In genomic region chr2:69741281-69742169, GRCh38 we compare ENCODE assay signal across 1 cellular context.
A peak's percentile ranks its signal among the peaks of the same experiment; 100 is the strongest.
TF ChIP-seq lines count a peak whose summit lies in the region.

Gene ANXA4, plus strand, starts transcription at chr2:69742134. Its CDS starts 39,432 bp downstream, at chr2:69781566.

TF ChIP-seq in WTC11, 78 proteins besides CTCF, POLR2A, EP300 and RAD21 (continued from another document):
- TF ChIP-seq FOXP4 (CRISPR knock-in tag; IDR thresholded peaks at IDR 0.05): 0 out of 2 replicates have a peak, but pooled peaks have one; percentile 23
- 0 out of 2 replicates have a peak, but pooled peaks have one; percentile 50 for TF ChIP-seq FOXP1 (CRISPR knock-in tag; IDR thresholded peaks at IDR 0.05; ENCODE audit: borderline replicate concordance)
- TF ChIP-seq GABPB1 (CRISPR knock-in tag; IDR thresholded peaks at IDR 0.05): peak; percentile 58; the same call in 1 of the 2 replicates
- TF ChIP-seq USF1 (CRISPR knock-in tag; IDR thresholded peaks at IDR 0.05): peak; percentile 68; the same call in 1 of the 2 replicates
- TF ChIP-seq CREB1 (CRISPR knock-in tag; IDR thresholded peaks at IDR 0.05): no peak
- no peak for TF ChIP-seq ZNF512 (CRISPR knock-in tag; IDR thresholded peaks at IDR 0.05; ENCODE audit: borderline replicate concordance)
- TF ChIP-seq CDX4 (CRISPR knock-in tag; IDR thresholded peaks at IDR 0.05; ENCODE audit: borderline replicate concordance): no peak
- TF ChIP-seq ZNF396 (CRISPR knock-in tag; IDR thresholded peaks at IDR 0.05; ENCODE audit: borderline replicate concordance): no peak
- no peak for TF ChIP-seq ZNF671 (CRISPR knock-in tag; IDR thresholded peaks at IDR 0.05)
- no peak for TF ChIP-seq ZNF219 (CRISPR knock-in tag; IDR thresholded peaks at IDR 0.05; ENCODE audit: borderline replicate concordance)
- TF ChIP-seq TCF7 (CRISPR knock-in tag; IDR thresholded peaks at IDR 0.05; ENCODE audit: low read depth): no peak
- no peak for TF ChIP-seq ZNF532 (CRISPR knock-in tag; IDR thresholded peaks at IDR 0.05; ENCODE audit: borderline replicate concordance)
- TF ChIP-seq ATF6 (CRISPR knock-in tag; IDR thresholded peaks at IDR 0.05): no peak
- TF ChIP-seq SMAD4 (CRISPR knock-in tag; IDR thresholded peaks at IDR 0.05): no peak
- TF ChIP-seq PRRX2 (CRISPR knock-in tag; IDR thresholded peaks at IDR 0.05): no peak
- no peak for TF ChIP-seq ZNF232 (CRISPR knock-in tag; IDR thresholded peaks at IDR 0.05)
- TF ChIP-seq RELA (CRISPR knock-in tag; IDR thresholded peaks at IDR 0.05; ENCODE audit: borderline replicate concordance): no peak; the same call in 1 of the 2 replicates
- TF ChIP-seq JAZF1 (CRISPR knock-in tag; IDR thresholded peaks at IDR 0.05): no peak
- peak; percentile 39; the same call in 1 of the 2 replicates for TF ChIP-seq SP1 (CRISPR knock-in tag; conservative IDR thresholded peaks at IDR 0.05)
- no peak; the same call in 1 of the 2 replicates for TF ChIP-seq KAT7 (CRISPR knock-in tag; IDR thresholded peaks at IDR 0.05; ENCODE audit: borderline replicate concordance)
- TF ChIP-seq NFE2L1 (CRISPR knock-in tag; IDR thresholded peaks at IDR 0.05): 0 out of 2 replicates have a peak, but pooled peaks have one; percentile 31
- TF ChIP-seq IRF1 (CRISPR knock-in tag; IDR thresholded peaks at IDR 0.05): no peak
- TF ChIP-seq ZBTB43 (CRISPR knock-in tag; IDR thresholded peaks at IDR 0.05): 0 out of 2 replicates have a peak, but pooled peaks have one; percentile 79
- no peak for TF ChIP-seq NR3C1 (CRISPR knock-in tag; conservative IDR thresholded peaks at IDR 0.05; ENCODE audit: low read depth)
- TF ChIP-seq FOXJ3 (CRISPR knock-in tag; IDR thresholded peaks at IDR 0.05; ENCODE audit: borderline replicate concordance): no peak
- no peak for TF ChIP-seq AFF4 (CRISPR knock-in tag; IDR thresholded peaks at IDR 0.05; ENCODE audit: borderline replicate concordance)
- no peak for TF ChIP-seq E2F4 (CRISPR knock-in tag; IDR thresholded peaks at IDR 0.05; ENCODE audit: borderline replicate concordance, low read depth)
